6 cellular contexts compared by ENCODE assay signal in the genomic region with DNA sequence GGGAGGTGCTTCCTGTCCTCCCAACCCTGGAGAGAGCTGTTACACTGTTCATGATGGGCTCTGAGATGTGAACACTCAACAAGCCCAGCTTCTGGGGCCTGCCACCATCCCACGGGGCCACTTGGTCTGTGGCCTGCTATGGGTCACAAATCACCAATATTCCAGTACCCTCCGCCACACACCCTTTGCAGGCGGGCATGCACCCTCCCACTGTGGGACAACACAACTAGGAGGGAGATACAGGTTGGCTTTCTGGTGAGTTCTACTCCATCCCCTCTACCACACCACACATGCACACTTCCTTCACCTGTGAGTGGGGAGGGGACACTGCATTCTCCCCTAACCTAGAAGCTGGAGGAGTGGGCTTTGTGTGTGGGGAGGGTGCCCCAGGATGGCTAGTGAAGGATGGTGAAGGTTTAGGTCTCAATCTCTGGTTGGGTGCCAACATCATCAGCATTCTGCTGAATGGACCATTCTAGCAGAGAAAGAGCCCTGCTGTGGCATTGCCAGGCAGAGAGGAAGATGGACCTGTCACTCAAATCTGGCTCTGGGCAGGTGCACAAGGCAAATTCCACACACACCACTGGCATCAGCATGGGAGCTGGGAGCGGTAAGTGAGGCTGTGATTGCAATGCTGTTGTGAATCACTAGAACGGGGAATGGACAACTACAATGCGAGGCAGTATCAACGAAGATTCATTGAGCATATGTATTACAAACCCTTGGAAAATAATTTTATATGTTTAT.
"Had no signal": no experiment of that assay in that cellular context is flagged by ENCODE, and none has a peak within 500 bp of the region (broad histone marks: within the 10 kb centered on the region; RNA-seq: fewer than 3 reads in every experiment).

No MANE protein-coding gene starts in this region.

- DNase-seq: H9, HCEC 1CT had no signal

- H3K27ac ChIP-seq: HL-60 had no signal

- ATAC-seq: GM23338, HepG2, K562 had no signal

- H3K4me2 ChIP-seq: GM23338 had no signal

- H3K4me3 ChIP-seq: GM23338, K562 had no signal

- H2AFZ ChIP-seq: GM23338 had no signal
